Comparison of ENCODE assay signal across 18 cellular contexts in genomic region chr1:217417363-217417762, GRCh38.
DNase-seq lines count a peak whose midpoint lies in the region; ATAC-seq and TF ChIP-seq lines count a peak whose summit lies in the region.
"Had no signal": no experiment of that assay in that cellular context is flagged by ENCODE, and none has a peak within 500 bp of the region (broad histone marks: within the 10 kb centered on the region; RNA-seq: fewer than 3 reads in every experiment).

No MANE protein-coding gene starts in this region.

- H3K9me3 Mint-ChIP-seq in MCF 10A (ENCODE audit: unreplicated experiment), result peaks cover 6% of the 10 kb centered on the region
- H3K9me3 Mint-ChIP-seq: CD4-positive, alpha-beta T cell; HFFc6 had no signal

- POLR2A ChIA-PET in MCF 10A (lab: Yijun Ruan, JAX) (interaction anchor here (0.8 kb wide), 1 partner anchor 32 kb away, joined by 3 read pairs; no protein-coding TSS in a partner anchor), PC-3 (lab: Charles Lee; ENCODE audit: unreplicated experiment) (no interaction called here)

- BruUV-seq in MCF 10A (replicated peaks; lab: Mats Ljungman, UMichigan) (no TSS peak), mammary epithelial cell (replicated peaks; lab: Mats Ljungman, UMichigan) (no TSS peak), PC-3 (replicated peaks; lab: Mats Ljungman, UMichigan) (no TSS peak)

- H3K9ac ChIP-seq in mammary epithelial cell (ENCODE audit: insufficient read depth, low read length), result no peak overlapping the region
- no peak overlapping the region for H3K9ac ChIP-seq in PC-3 (ENCODE audit: low read length)
- H3K9ac ChIP-seq: BLaER1 treated with 17β-estradiol and CSF1 and Interleukin-3, amounts not matched to agents 10 nM and 100 nM; GM23248 had no signal

- H3K4me3 Mint-ChIP-seq in MCF 10A (ENCODE audit: unreplicated experiment), result no peak overlapping the region
- H3K4me3 Mint-ChIP-seq: CD14-positive monocyte; CD4-positive, alpha-beta T cell; HFFc6 had no signal

- H3K4me3 ChIP-seq in mammary epithelial cell (replicated peaks in 1 of 3; ENCODE audit: insufficient read depth in 1 of 3, low read depth in 2 of 3, low read length in 3 of 3), result no peak overlapping the region
- no peak overlapping the region for H3K4me3 ChIP-seq in PC-3 (ENCODE audit: low read length)
- no peak overlapping the region for H3K4me3 ChIP-seq in epithelial cell of esophagus (ENCODE audit: low read length)
- H3K4me3 ChIP-seq: BLaER1 treated with 17β-estradiol and CSF1 and Interleukin-3, amounts not matched to agents 10 nM and 100 nM; GM23248; HAP-1 had no signal

- no peaks in the 10 kb centered on the region for H4K20me1 ChIP-seq in mammary epithelial cell (ENCODE audit: insufficient read depth, low read length)
- no peaks in the 10 kb centered on the region for H4K20me1 ChIP-seq in PC-3 (ENCODE audit: low read length)
- H4K20me1 ChIP-seq: BLaER1 treated with 17β-estradiol and CSF1 and Interleukin-3, amounts not matched to agents 10 nM and 100 nM had no signal

- intact Hi-C loops in MCF 10A (cut with micrococcal nuclease), result no loop called here
- intact Hi-C loops in mammary epithelial cell (cut with micrococcal nuclease), result no loop called here
- intact Hi-C loops in PC-3 (cut with micrococcal nuclease), result no loop called here

- ATAC-seq in PC-3, result peak; percentile 91

- WGBS in mammary epithelial cell (ENCODE audit: low coverage, missing lambda C conversion rate), result 67% methylated on average over 3 of the region's 3 CpGs

- H3K4me1 ChIP-seq in mammary epithelial cell (ENCODE audit: insufficient read depth, low read length) (no peaks in the 10 kb centered on the region), PC-3 (ENCODE audit: insufficient read depth, low read length) (peaks cover 19% of the 10 kb centered on the region)
- H3K4me1 ChIP-seq: BE2C; BLaER1 treated with 17β-estradiol and CSF1 and Interleukin-3, amounts not matched to agents 10 nM and 100 nM; HAP-1 had no signal

- no peak overlapping the region for H3K27ac Mint-ChIP-seq in MCF 10A (ENCODE audit: low read depth, unreplicated experiment)
- H3K27ac Mint-ChIP-seq: CD14-positive monocyte; CD4-positive, alpha-beta T cell; HFFc6 had no signal

- TF ChIP-seq CTCF in MCF 10A (IDR thresholded peaks at IDR 0.05; ENCODE audit: unreplicated experiment) (no peak), mammary epithelial cell (conservative IDR thresholded peaks at IDR 0.05 in 1 of 2, IDR thresholded peaks at IDR 0.05 in 1 of 2; ENCODE audit: extremely low read depth in 1 of 2, insufficient read depth in 1 of 2, low read depth in 1 of 2, low read length in 2 of 2) (no peak), PC-3 (conservative IDR thresholded peaks at IDR 0.05; ENCODE audit: low read depth, low read length) (no peak), epithelial cell of esophagus (IDR thresholded peaks at IDR 0.05; ENCODE audit: insufficient read depth, low read depth, low read length, missing control alignments) (no peak)

- peaks cover 6% of the 10 kb centered on the region for H3K4me1 Mint-ChIP-seq in MCF 10A (ENCODE audit: insufficient read depth, unreplicated experiment)
- H3K4me1 Mint-ChIP-seq: CD14-positive monocyte had no signal

- H3K27me3 ChIP-seq in mammary epithelial cell (ENCODE audit: insufficient read depth, low read length) (no peaks in the 10 kb centered on the region), PC-3 (ENCODE audit: low read length) (no peaks in the 10 kb centered on the region)
- H3K27me3 ChIP-seq: BE2C; BLaER1 treated with 17β-estradiol and CSF1 and Interleukin-3, amounts not matched to agents 10 nM and 100 nM had no signal

- H3K27ac ChIP-seq in mammary epithelial cell (ENCODE audit: insufficient read depth, low read depth, low read length), result no peak overlapping the region
- H3K27ac ChIP-seq in PC-3 (ENCODE audit: low read length), result peak overlapping the region; percentile 23
- H3K27ac ChIP-seq: 22Rv1; BLaER1 treated with 17β-estradiol and CSF1 and Interleukin-3, amounts not matched to agents 10 nM and 100 nM; GM23248 had no signal

- H3K4me2 ChIP-seq in mammary epithelial cell (ENCODE audit: insufficient read depth, low read depth, low read length) (no peak overlapping the region), PC-3 (ENCODE audit: low read length) (peak overlapping the region; percentile 67)
- H3K4me2 ChIP-seq: BLaER1 treated with 17β-estradiol and CSF1 and Interleukin-3, amounts not matched to agents 10 nM and 100 nM had no signal

- in situ Hi-C loops in mammary epithelial cell (cut with MboI; ENCODE audit: low sequenced_read_pairs in 2 of 2), result no loop called here

- CTCF ChIA-PET in MCF 10A (lab: Yijun Ruan, JAX), result interaction anchor here (0.6 to 1.1 kb wide), 2 partner anchors 8 to 1336 kb away, joined by 3 to 4 read pairs; no protein-coding TSS in a partner anchor
- CTCF ChIA-PET in mammary epithelial cell (lab: Charles Lee; ENCODE audit: low non-redundant PET), result no interaction called here
- CTCF ChIA-PET in PC-3 (lab: Charles Lee), result no interaction called here

- H3K36me3 ChIP-seq in mammary epithelial cell (ENCODE audit: insufficient read depth, low read length), result no peaks in the 10 kb centered on the region
- H3K36me3 ChIP-seq in PC-3 (ENCODE audit: low read depth, low read length), result no peaks in the 10 kb centered on the region
- H3K36me3 ChIP-seq: BE2C; BLaER1 treated with 17β-estradiol and CSF1 and Interleukin-3, amounts not matched to agents 10 nM and 100 nM; HAP-1 had no signal

- no peaks in the 10 kb centered on the region for H3K9me2 ChIP-seq in PC-3 (replicated peaks; ENCODE audit: low read length)

- no peak overlapping the region for H2AFZ ChIP-seq in mammary epithelial cell (ENCODE audit: low read depth, low read length)
- peak overlapping the region; percentile 36; the same call in 1 of the 2 replicates for H2AFZ ChIP-seq in PC-3 (ENCODE audit: low read length)
- H2AFZ ChIP-seq: GM23248 had no signal

- no peaks in the 10 kb centered on the region for H3K36me3 Mint-ChIP-seq in MCF 10A (ENCODE audit: insufficient read depth, unreplicated experiment)
- H3K36me3 Mint-ChIP-seq: CD14-positive monocyte had no signal

- H3F3A ChIP-seq in PC-3 (ENCODE audit: low read length, unreplicated experiment), result no peaks in the 10 kb centered on the region

- DNase-seq in MCF 10A (ENCODE audit: unreplicated experiment) (peak; percentile 28), mammary epithelial cell (no peak), PC-3 (peak; percentile 91), epithelial cell of esophagus (ENCODE audit: low read depth) (peak; percentile 23), NCI-H226 (no peak), DMS53 (lab: John Stamatoyannopoulos, UW) (no peak), nucleus accumbens (lab: John Stamatoyannopoulos, UW) (no peak)
- DNase-seq: BE2C; Calu3; CD4-positive, alpha-beta T cell; COR-L47; DND-41; GM23248; HFFc6 had no signal

- no peaks in the 10 kb centered on the region for H3K79me2 ChIP-seq in mammary epithelial cell (ENCODE audit: insufficient read depth, low read length)
- H3K79me2 ChIP-seq in PC-3 (ENCODE audit: low read length), result no peaks in the 10 kb centered on the region

- dilution Hi-C loops in mammary epithelial cell (cut with HindIII; ENCODE audit: low sequenced_read_pairs), result no loop called here

- H3K27me3 Mint-ChIP-seq in MCF 10A (ENCODE audit: insufficient read depth, unreplicated experiment), result no peaks in the 10 kb centered on the region

- no peaks in the 10 kb centered on the region for H3K9me3 ChIP-seq in mammary epithelial cell (replicated peaks; ENCODE audit: insufficient read depth, low read length)
- H3K9me3 ChIP-seq in PC-3 (ENCODE audit: low read length), result no peaks in the 10 kb centered on the region
- H3K9me3 ChIP-seq: BE2C, HAP-1 had no signal

Comparison
In these comparisons a context has a peak if more than half of its experiments do, and no peak if none do; other contexts are left out.
1. DNase-seq: peak in MCF 10A (single experiment), PC-3 (single experiment) and epithelial cell of esophagus (single experiment); none in mammary epithelial cell (single experiment), NCI-H226 (single experiment), DMS53 (single experiment) and nucleus accumbens (0 of 56).